31 cellular contexts compared by ENCODE assay signal in genomic region chr3:122435950-122436349, GRCh38.
"Had no signal": no experiment of that assay in that cellular context is flagged by ENCODE, and none has a peak within 500 bp of the region (broad histone marks: within the 10 kb centered on the region; RNA-seq: fewer than 3 reads in every experiment).

No MANE protein-coding gene starts in this region.

- H3K9ac ChIP-seq: neural progenitor cell, parathyroid adenoma had no signal

- H3K4me2 ChIP-seq: hepatocyte, neural progenitor cell, smooth muscle cell had no signal

- H3K27ac ChIP-seq: coronary artery, esophagus muscularis mucosa, foreskin keratinocyte, gastroesophageal sphincter, heart left ventricle, hepatocyte, neural progenitor cell, parathyroid adenoma, right atrium auricular region, thoracic aorta, tibial nerve, upper lobe of left lung had no signal

- H3K9me3 ChIP-seq: esophagus muscularis mucosa, gastroesophageal sphincter, thoracic aorta had no signal

- H3K4me1 ChIP-seq: esophagus muscularis mucosa, foreskin keratinocyte, gastroesophageal sphincter, heart left ventricle, neural progenitor cell, parathyroid adenoma, right atrium auricular region, tibial nerve, upper lobe of left lung had no signal

- H3K4me3 Mint-ChIP-seq: memory B cell; mesothelial cell of epicardium; naive thymus-derived CD4-positive, alpha-beta T cell; nephron; neural progenitor cell; stimulated activated memory B cell treated with anti-CD40 and anti-IgM and Interleukin-4, amounts not matched to agents 10 μg/mL and 1 μg/mL and 100 μg/mL, for 72 hours had no signal

- H3K4me1 Mint-ChIP-seq: memory B cell, mesothelial cell of epicardium, nephron, neural progenitor cell had no signal

- H2AFZ ChIP-seq: hepatocyte, neural progenitor cell, parathyroid adenoma had no signal

- FAIRE-seq: endometrium, kidney, urothelium cell line had no signal

- H3K27me3 Mint-ChIP-seq: memory B cell; naive thymus-derived CD4-positive, alpha-beta T cell; progenitor cell of endocrine pancreas; stimulated activated memory B cell treated with anti-CD40 and anti-IgM and Interleukin-4, amounts not matched to agents 10 μg/mL and 1 μg/mL and 100 μg/mL, for 72 hours had no signal

- H3K79me2 ChIP-seq: hepatocyte had no signal

- H3K4me3 ChIP-seq: coronary artery, esophagus muscularis mucosa, gastroesophageal sphincter, heart left ventricle, hepatocyte, lung, neural progenitor cell, right atrium auricular region, smooth muscle cell, thoracic aorta, tibial nerve, upper lobe of left lung had no signal

- ATAC-seq: foreskin keratinocyte; gastroesophageal sphincter; heart left ventricle; left lobe of liver; naive thymus-derived CD4-positive, alpha-beta T cell; sciatic nerve; stimulated activated memory B cell treated with anti-CD40 and anti-IgM and Interleukin-4, amounts not matched to agents 10 μg/mL and 1 μg/mL and 100 μg/mL, for 72 hours; stimulated activated naive CD8-positive, alpha-beta T cell treated with anti-CD3 and anti-CD28 coated beads, Interleukin-15, Interleukin-2, amounts not matched to agents 100 U/mL and 50 U/mL, for 24 hours had no signal

- DNase-seq: dermis blood vessel endothelial cell; effector memory CD4-positive, alpha-beta T cell; foreskin keratinocyte; heart left ventricle; kidney; naive thymus-derived CD4-positive, alpha-beta T cell; stimulated activated CD4-positive, alpha-beta T cell treated with anti-CD3 and anti-CD28 coated beads, Interleukin-12 subunit alpha, Interleukin-12 subunit beta, amount 100 ng/mL, for 4 hours; stimulated activated CD4-positive, alpha-beta T cell treated with anti-CD3 and anti-CD28 coated beads, Interleukin-2, amount 100 ng/mL, for 24 hours; stimulated activated CD4-positive, alpha-beta T cell treated with anti-CD3 and anti-CD28 coated beads, Interleukin-4, amount 100 ng/mL, for 4 hours; stimulated activated naive CD8-positive, alpha-beta T cell treated with anti-CD3 and anti-CD28 coated beads, Interleukin-15, Interleukin-2, amounts not matched to agents 100 U/mL and 50 U/mL, for 24 hours; upper lobe of left lung had no signal

- H3K27me3 ChIP-seq: esophagus muscularis mucosa, foreskin keratinocyte, gastroesophageal sphincter, heart left ventricle, hepatocyte, neural progenitor cell, right atrium auricular region, tibial nerve, upper lobe of left lung had no signal

- H3K27ac Mint-ChIP-seq: memory B cell; mesothelial cell of epicardium; nephron; neural progenitor cell; progenitor cell of endocrine pancreas; stimulated activated memory B cell treated with anti-CD40 and anti-IgM and Interleukin-4, amounts not matched to agents 10 μg/mL and 1 μg/mL and 100 μg/mL, for 72 hours had no signal
